ENCODE assay signal across 1 cellular context in genomic region chr2:129061079-129061785, GRCh38.
TF ChIP-seq lines count a peak whose summit lies in the region.

No MANE protein-coding gene starts in this region.

TF ChIP-seq in SK-N-SH, 30 proteins besides CTCF, POLR2A, EP300 and RAD21 (continued from another document):
- no peak for TF ChIP-seq ZBTB33 (IDR thresholded peaks at IDR 0.05; ENCODE audit: borderline replicate concordance, low read depth)
- no peak for TF ChIP-seq RCOR1 (IDR thresholded peaks at IDR 0.05; ENCODE audit: low read length)
- TF ChIP-seq JUND (IDR thresholded peaks at IDR 0.05), result no peak
- no peak for TF ChIP-seq POLR2AphosphoS5 (IDR thresholded peaks at IDR 0.05; ENCODE audit: low read depth, low read length)
- no peak for TF ChIP-seq TCF12 (IDR thresholded peaks at IDR 0.05)
- no peak for TF ChIP-seq EZH2phosphoT487 (IDR thresholded peaks at IDR 0.05; ENCODE audit: borderline replicate concordance, low read depth)
- TF ChIP-seq YY1 (IDR thresholded peaks at IDR 0.05; ENCODE audit: low read depth), result no peak
- TF ChIP-seq NFIC (IDR thresholded peaks at IDR 0.05; ENCODE audit: borderline replicate concordance), result no peak
